In genomic region chr2:135984199-135985017, GRCh38 we compare ENCODE assay signal across 8 cellular contexts. TPM values are rescaled to one million over a fixed set of nuclear protein-coding genes. Genes with fewer than 3 reads are reported as not detected.
DNase-seq lines count a peak whose midpoint lies in the region; ATAC-seq and TF ChIP-seq lines count a peak whose summit lies in the region.

No MANE protein-coding gene starts in this region.

- H3K36me3 ChIP-seq in left ventricle myocardium inferior: peaks cover 31% of the 10 kb centered on the region
- peaks cover 2% of the 10 kb centered on the region for H3K36me3 ChIP-seq in iPS-15b (ENCODE audit: control insufficient read depth, insufficient read depth, low read length)
- peaks cover 0 to 4% of the 10 kb centered on the region in 2 donors for H3K36me3 ChIP-seq in stomach smooth muscle (ENCODE audit: control insufficient read depth in 2 of 2, insufficient read depth in 2 of 2, low read length in 2 of 2)

- H3K9me3 ChIP-seq in left ventricle myocardium inferior (replicated peaks) (no peaks in the 10 kb centered on the region), iPS-15b (ENCODE audit: control insufficient read depth, insufficient read depth, low read length) (no peaks in the 10 kb centered on the region), stomach smooth muscle (ENCODE audit: control insufficient read depth in 2 of 2, low read length in 2 of 2) (no peaks in the 10 kb centered on the region)

- peaks cover 51% of the 10 kb centered on the region for H3K4me1 ChIP-seq in left ventricle myocardium inferior
- H3K4me1 ChIP-seq in iPS-15b (ENCODE audit: control insufficient read depth, insufficient read depth, low read length): peaks cover 9% of the 10 kb centered on the region
- H3K4me1 ChIP-seq in stomach smooth muscle (ENCODE audit: control insufficient read depth, insufficient read depth, low read length): peaks cover 18% of the 10 kb centered on the region

- H3K9ac ChIP-seq in iPS-15b (ENCODE audit: low read depth, low read length): peak overlapping the region; percentile 98
- H3K9ac ChIP-seq in stomach smooth muscle (ENCODE audit: low read length in 2 of 2): peak overlapping the region; percentile 97 to 100

- intact Hi-C loops in left ventricle myocardium inferior (cut with micrococcal nuclease): no loop called here
- intact Hi-C loops in cardiac septum (cut with DNase I): loop anchor here (10.0 kb wide), 1 partner anchor 390 kb away; no protein-coding TSS in a partner anchor

- ATAC-seq in HG03095 (IDR thresholded peaks at IDR 0.05; ENCODE audit: unreplicated experiment): peak; percentile 31

- H3K27me3 ChIP-seq in left ventricle myocardium inferior (ENCODE audit: low read depth) (no peaks in the 10 kb centered on the region), iPS-15b (ENCODE audit: control insufficient read depth, insufficient read depth, low read length) (no peaks in the 10 kb centered on the region), stomach smooth muscle (ENCODE audit: control insufficient read depth in 1 of 2, insufficient read depth in 2 of 2, low read length in 2 of 2) (no peaks in the 10 kb centered on the region)

- H3K27ac ChIP-seq in left ventricle myocardium inferior (replicated peaks) (peak overlapping the region; percentile 98), stomach smooth muscle (ENCODE audit: low read length) (peak overlapping the region; percentile 96)

- TF ChIP-seq CTCF in left ventricle myocardium inferior (IDR thresholded peaks at IDR 0.05; ENCODE audit: borderline replicate concordance) (no peak), WI38 (IDR thresholded peaks at IDR 0.05; ENCODE audit: low read depth, low read length) (no peak)

- DNase-seq in left ventricle myocardium inferior (no peak), cardiac septum (ENCODE audit: low spot score) (no peak), COR-L47 (lab: John Stamatoyannopoulos, UW) (no peak), NCI-H1694 (lab: John Stamatoyannopoulos, UW) (no peak)

- H3K4me3 ChIP-seq in left ventricle myocardium inferior (peak overlapping the region; percentile 97), WI38 (ENCODE audit: low read depth, low read length) (peak overlapping the region; percentile 97), iPS-15b (ENCODE audit: low read depth, low read length) (peak overlapping the region; percentile 84), stomach smooth muscle (ENCODE audit: low read length in 2 of 2) (peak overlapping the region; percentile 94 to 99)

RNA-seq across cellular contexts. Expression of gene DARS1, which starts 1.0 kb away (rescaled TPM):
- total RNA-seq in left ventricle myocardium inferior: 56.3 TPM
- total RNA-seq in cardiac septum: 52.9 TPM
